In the genomic region with DNA sequence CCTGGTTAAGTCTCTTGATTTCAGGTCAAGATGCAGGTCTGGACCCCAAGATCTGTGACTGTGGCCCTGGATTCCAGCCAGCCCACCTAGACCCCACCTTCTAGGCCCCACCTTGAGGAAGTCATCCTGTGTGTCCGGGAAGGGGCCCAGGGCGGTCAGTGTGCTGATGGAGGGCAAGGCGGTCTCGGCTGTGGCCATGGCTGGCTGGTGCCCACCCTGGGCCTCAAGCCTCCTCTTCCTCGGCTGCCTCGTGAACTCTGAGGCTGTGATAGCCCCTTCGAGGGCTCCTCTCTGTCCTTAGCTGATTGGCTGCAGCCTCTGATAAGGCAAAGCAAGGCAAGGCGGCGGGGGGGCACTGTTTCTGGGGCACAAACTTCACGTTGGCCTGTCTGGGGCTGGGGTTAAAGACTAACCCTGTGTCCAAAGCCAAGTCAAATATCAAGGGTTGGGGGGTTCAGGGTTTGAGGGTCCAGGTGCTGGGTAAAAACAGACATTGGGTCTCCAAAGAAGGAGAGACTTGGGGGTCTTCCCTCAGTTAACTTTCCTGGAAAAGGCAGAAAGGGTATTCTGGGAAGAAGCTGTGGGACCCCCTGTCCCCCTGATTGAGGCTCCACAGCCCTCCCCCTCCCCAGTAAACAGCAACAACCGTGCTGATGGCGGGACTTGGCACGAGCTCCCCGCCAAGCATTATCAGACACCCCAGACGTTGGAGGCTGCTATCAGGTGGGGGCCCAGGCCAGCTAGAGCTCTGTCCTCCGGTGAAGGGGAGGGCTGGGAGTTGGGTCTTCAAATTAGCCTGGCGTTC, we compare ENCODE assay signal across 1 cellular context.
TF ChIP-seq lines count a peak whose summit lies in the region.

TSS of gene KLF1 (minus strand) at position 259 of the 805 bp plus-strand sequence. CDS start at position 198, 61 bp downstream.

TF ChIP-seq in K562, 482 proteins besides CTCF, POLR2A, EP300 and RAD21 (continued from another document):
- TF ChIP-seq, protein P1, sequence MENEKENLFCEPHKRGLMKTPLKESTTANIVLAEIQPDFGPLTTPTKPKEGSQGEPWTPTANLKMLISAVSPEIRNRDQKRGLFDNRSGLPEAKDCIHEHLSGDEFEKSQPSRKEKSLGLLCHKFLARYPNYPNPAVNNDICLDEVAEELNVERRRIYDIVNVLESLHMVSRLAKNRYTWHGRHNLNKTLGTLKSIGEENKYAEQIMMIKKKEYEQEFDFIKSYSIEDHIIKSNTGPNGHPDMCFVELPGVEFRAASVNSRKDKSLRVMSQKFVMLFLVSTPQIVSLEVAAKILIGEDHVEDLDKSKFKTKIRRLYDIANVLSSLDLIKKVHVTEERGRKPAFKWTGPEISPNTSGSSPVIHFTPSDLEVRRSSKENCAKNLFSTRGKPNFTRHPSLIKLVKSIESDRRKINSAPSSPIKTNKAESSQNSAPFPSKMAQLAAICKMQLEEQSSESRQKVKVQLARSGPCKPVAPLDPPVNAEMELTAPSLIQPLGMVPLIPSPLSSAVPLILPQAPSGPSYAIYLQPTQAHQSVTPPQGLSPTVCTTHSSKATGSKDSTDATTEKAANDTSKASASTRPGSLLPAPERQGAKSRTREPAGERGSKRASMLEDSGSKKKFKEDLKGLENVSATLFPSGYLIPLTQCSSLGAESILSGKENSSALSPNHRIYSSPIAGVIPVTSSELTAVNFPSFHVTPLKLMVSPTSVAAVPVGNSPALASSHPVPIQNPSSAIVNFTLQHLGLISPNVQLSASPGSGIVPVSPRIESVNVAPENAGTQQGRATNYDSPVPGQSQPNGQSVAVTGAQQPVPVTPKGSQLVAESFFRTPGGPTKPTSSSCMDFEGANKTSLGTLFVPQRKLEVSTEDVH (IDR thresholded peaks at IDR 0.05; ENCODE audit: low read depth, partially characterized antibody) = peak; percentile 67
- TF ChIP-seq KDM1A (IDR thresholded peaks at IDR 0.05) (peak in 1 of 2 experiments; percentile 84; a peak in 2 of 4 replicates), DPF2 (IDR thresholded peaks at IDR 0.05) (peak; percentile 87), MTA3 (IDR thresholded peaks at IDR 0.05; ENCODE audit: borderline replicate concordance) (peak; percentile 73), PML (IDR thresholded peaks at IDR 0.05; ENCODE audit: low read length) (peak; percentile 64), PHF8 (IDR thresholded peaks at IDR 0.05; ENCODE audit: borderline replicate concordance, low read length) (peak; percentile 60; the same call in 1 of the 2 replicates), IFI16 (CRISPR knock-in tag; IDR thresholded peaks at IDR 0.05) (0 out of 2 replicates have a peak, but pooled peaks have one; percentile 51), TCF7 (IDR thresholded peaks at IDR 0.05; ENCODE audit: borderline replicate concordance) (no peak), CHD1 (IDR thresholded peaks at IDR 0.05; ENCODE audit: low read length) (no peak), YY1 (IDR thresholded peaks at IDR 0.05; ENCODE audit: borderline replicate concordance in 1 of 3, control insufficient read depth in 1 of 3, extremely low read depth in 1 of 3, insufficient read depth in 3 of 3, insufficient read length in 1 of 3, insufficient replicate concordance in 2 of 3, low read depth in 1 of 3, low read length in 2 of 3) (peak in 1 of 3 experiments; percentile 50), AFF4 (CRISPR knock-in tag; IDR thresholded peaks at IDR 0.05) (peak; percentile 91), LCOR (CRISPR knock-in tag; IDR thresholded peaks at IDR 0.05) (peak; percentile 48), RBFOX2 (IDR thresholded peaks at IDR 0.05; ENCODE audit: low read depth, low read length) (peak; percentile 89), FOXP1 (CRISPR knock-in tag; IDR thresholded peaks at IDR 0.05) (peak; percentile 73; the same call in 1 of the 2 replicates), CBFA2T2 (conservative IDR thresholded peaks at IDR 0.05) (peak; percentile 91), POLR2AphosphoS2 (IDR thresholded peaks at IDR 0.05; ENCODE audit: low read length) (peak; percentile 58; the same call in 1 of the 2 replicates), SP1 (CRISPR knock-in tag; IDR thresholded peaks at IDR 0.05) (0 out of 2 replicates have a peak, but pooled peaks have one; percentile 48), ZBTB1 (CRISPR knock-in tag; IDR thresholded peaks at IDR 0.05; ENCODE audit: borderline replicate concordance, low read depth) (0 out of 2 replicates have a peak, but pooled peaks have one; percentile 22), HSF4 (CRISPR knock-in tag; IDR thresholded peaks at IDR 0.05; ENCODE audit: borderline replicate concordance) (peak; percentile 62; the same call in 1 of the 2 replicates), CC2D1A (IDR thresholded peaks at IDR 0.05) (peak; percentile 81; the same call in 1 of the 2 replicates)
- TF ChIP-seq, protein P2, sequence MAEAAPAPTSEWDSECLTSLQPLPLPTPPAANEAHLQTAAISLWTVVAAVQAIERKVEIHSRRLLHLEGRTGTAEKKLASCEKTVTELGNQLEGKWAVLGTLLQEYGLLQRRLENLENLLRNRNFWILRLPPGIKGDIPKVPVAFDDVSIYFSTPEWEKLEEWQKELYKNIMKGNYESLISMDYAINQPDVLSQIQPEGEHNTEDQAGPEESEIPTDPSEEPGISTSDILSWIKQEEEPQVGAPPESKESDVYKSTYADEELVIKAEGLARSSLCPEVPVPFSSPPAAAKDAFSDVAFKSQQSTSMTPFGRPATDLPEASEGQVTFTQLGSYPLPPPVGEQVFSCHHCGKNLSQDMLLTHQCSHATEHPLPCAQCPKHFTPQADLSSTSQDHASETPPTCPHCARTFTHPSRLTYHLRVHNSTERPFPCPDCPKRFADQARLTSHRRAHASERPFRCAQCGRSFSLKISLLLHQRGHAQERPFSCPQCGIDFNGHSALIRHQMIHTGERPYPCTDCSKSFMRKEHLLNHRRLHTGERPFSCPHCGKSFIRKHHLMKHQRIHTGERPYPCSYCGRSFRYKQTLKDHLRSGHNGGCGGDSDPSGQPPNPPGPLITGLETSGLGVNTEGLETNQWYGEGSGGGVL (CRISPR knock-in tag; IDR thresholded peaks at IDR 0.05) = no peak
- TF ChIP-seq, protein P3, sequence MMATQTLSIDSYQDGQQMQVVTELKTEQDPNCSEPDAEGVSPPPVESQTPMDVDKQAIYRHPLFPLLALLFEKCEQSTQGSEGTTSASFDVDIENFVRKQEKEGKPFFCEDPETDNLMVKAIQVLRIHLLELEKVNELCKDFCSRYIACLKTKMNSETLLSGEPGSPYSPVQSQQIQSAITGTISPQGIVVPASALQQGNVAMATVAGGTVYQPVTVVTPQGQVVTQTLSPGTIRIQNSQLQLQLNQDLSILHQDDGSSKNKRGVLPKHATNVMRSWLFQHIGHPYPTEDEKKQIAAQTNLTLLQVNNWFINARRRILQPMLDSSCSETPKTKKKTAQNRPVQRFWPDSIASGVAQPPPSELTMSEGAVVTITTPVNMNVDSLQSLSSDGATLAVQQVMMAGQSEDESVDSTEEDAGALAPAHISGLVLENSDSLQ (IDR thresholded peaks at IDR 0.05) = peak; percentile 64
- TF ChIP-seq, protein P4, sequence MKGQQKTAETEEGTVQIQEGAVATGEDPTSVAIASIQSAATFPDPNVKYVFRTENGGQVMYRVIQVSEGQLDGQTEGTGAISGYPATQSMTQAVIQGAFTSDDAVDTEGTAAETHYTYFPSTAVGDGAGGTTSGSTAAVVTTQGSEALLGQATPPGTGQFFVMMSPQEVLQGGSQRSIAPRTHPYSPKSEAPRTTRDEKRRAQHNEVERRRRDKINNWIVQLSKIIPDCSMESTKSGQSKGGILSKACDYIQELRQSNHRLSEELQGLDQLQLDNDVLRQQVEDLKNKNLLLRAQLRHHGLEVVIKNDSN (CRISPR knock-in tag; IDR thresholded peaks at IDR 0.05) = peak; percentile 42; the same call in 1 of the 2 replicates
